ENCODE assay signal across 16 cellular contexts in genomic region chr2:35933031-35933430, GRCh38.
"Had no signal": no experiment of that assay in that cellular context is flagged by ENCODE, and none has a peak within 500 bp of the region (broad histone marks: within the 10 kb centered on the region; RNA-seq: fewer than 3 reads in every experiment).

No MANE protein-coding gene starts in this region.

- H3K9me3 ChIP-seq: adrenal gland, ascending aorta, esophagus squamous epithelium, lower lobe of right lung, right atrium auricular region, spleen, thoracic aorta had no signal

- H3K36me3 ChIP-seq: adrenal gland, ascending aorta, esophagus squamous epithelium, lower lobe of right lung, right atrium auricular region, spleen, thoracic aorta had no signal

- DNase-seq: activated naive CD4-positive, alpha-beta T cell; activated T-cell treated with anti-CD3 and anti-CD28 coated beads, Interleukin-2, amount 50 U/mL, for 24 hours; adrenal gland; esophagus squamous epithelium; lower lobe of right lung; natural killer cell; spleen; stimulated activated CD4-positive, alpha-beta T cell treated with anti-CD3 and anti-CD28 coated beads, Interleukin-4, amount 100 ng/mL, for 1 hour; stimulated activated naive CD4-positive, alpha-beta T cell treated with Interleukin-2 at 50 U/mL for 16 hours; T-helper 1 cell had no signal

- H3K4me3 ChIP-seq: adrenal gland, ascending aorta, coronary artery, esophagus squamous epithelium, lower lobe of right lung, right atrium auricular region, spleen, thoracic aorta had no signal

- H3K27ac ChIP-seq: adrenal gland, ascending aorta, coronary artery, esophagus squamous epithelium, lower lobe of right lung, right atrium auricular region, spleen, thoracic aorta had no signal

- H3K27me3 ChIP-seq: ascending aorta, esophagus squamous epithelium, right atrium auricular region, spleen had no signal

- ATAC-seq: left lobe of liver, lower lobe of right lung, natural killer cell, WTC11 had no signal

- H3K4me1 ChIP-seq: adrenal gland, ascending aorta, lower lobe of right lung, right atrium auricular region, spleen had no signal
